ENCODE assay signal across 1 cellular context in the genomic region with DNA sequence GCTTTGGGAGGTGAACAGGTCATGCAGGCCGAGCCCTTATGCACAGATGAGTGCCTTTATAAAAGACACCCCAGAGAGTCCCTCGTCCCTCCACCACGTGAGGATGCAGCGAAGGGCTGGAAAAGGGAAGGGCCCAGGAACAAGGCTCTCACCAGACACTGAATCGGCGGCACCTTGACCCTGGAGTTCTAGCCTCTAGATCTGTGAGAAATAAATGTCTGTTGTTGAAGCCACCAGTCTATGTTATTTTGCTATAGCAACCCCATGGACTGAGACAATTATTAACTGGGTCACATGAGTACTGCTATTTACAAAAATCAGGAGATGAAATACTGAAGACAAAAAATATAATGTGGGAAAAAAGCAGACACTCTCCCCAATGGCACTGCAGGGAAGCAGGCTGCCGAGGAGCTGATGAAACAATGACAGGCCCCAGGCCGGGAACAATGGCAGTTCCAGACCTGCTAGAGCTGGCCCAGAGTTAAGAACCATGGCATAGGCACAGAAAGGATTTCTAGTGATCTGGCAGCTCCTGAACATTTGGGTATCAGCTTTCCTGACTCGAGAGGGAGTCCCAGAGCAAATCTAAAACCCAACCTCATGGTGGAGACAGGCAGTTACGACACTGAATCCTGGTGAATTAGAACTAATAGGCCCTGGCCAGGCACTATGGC.
TF ChIP-seq lines count a peak whose summit lies in the region.

No MANE protein-coding gene starts in this region.

TF ChIP-seq in HepG2, 621 proteins besides CTCF, POLR2A, EP300 and RAD21 (continued from another document):
- no peak for TF ChIP-seq GZF1 (CRISPR knock-in tag; IDR thresholded peaks at IDR 0.05)
- TF ChIP-seq AGO1 (IDR thresholded peaks at IDR 0.05; ENCODE audit: low read depth, low read length, poor library complexity, severe bottlenecking), result no peak
- no peak for TF ChIP-seq ZNF34 (CRISPR knock-in tag; IDR thresholded peaks at IDR 0.05; ENCODE audit: borderline replicate concordance)
- no peak for TF ChIP-seq ZNF431 (CRISPR knock-in tag; IDR thresholded peaks at IDR 0.05; ENCODE audit: borderline replicate concordance, low read depth)
- 0 out of 2 replicates have a peak, but pooled peaks have one; percentile 20 for TF ChIP-seq NFKBIZ (CRISPR knock-in tag; IDR thresholded peaks at IDR 0.05)
- TF ChIP-seq ZNF567 (CRISPR knock-in tag; IDR thresholded peaks at IDR 0.05; ENCODE audit: borderline replicate concordance), result no peak
- no peak for TF ChIP-seq NFIB (CRISPR knock-in tag; IDR thresholded peaks at IDR 0.05; ENCODE audit: borderline replicate concordance)
- TF ChIP-seq SKI (IDR thresholded peaks at IDR 0.05; ENCODE audit: partially characterized antibody), result peak; percentile 44
- TF ChIP-seq PHF21A (CRISPR knock-in tag; IDR thresholded peaks at IDR 0.05), result no peak
- TF ChIP-seq, protein P1, sequence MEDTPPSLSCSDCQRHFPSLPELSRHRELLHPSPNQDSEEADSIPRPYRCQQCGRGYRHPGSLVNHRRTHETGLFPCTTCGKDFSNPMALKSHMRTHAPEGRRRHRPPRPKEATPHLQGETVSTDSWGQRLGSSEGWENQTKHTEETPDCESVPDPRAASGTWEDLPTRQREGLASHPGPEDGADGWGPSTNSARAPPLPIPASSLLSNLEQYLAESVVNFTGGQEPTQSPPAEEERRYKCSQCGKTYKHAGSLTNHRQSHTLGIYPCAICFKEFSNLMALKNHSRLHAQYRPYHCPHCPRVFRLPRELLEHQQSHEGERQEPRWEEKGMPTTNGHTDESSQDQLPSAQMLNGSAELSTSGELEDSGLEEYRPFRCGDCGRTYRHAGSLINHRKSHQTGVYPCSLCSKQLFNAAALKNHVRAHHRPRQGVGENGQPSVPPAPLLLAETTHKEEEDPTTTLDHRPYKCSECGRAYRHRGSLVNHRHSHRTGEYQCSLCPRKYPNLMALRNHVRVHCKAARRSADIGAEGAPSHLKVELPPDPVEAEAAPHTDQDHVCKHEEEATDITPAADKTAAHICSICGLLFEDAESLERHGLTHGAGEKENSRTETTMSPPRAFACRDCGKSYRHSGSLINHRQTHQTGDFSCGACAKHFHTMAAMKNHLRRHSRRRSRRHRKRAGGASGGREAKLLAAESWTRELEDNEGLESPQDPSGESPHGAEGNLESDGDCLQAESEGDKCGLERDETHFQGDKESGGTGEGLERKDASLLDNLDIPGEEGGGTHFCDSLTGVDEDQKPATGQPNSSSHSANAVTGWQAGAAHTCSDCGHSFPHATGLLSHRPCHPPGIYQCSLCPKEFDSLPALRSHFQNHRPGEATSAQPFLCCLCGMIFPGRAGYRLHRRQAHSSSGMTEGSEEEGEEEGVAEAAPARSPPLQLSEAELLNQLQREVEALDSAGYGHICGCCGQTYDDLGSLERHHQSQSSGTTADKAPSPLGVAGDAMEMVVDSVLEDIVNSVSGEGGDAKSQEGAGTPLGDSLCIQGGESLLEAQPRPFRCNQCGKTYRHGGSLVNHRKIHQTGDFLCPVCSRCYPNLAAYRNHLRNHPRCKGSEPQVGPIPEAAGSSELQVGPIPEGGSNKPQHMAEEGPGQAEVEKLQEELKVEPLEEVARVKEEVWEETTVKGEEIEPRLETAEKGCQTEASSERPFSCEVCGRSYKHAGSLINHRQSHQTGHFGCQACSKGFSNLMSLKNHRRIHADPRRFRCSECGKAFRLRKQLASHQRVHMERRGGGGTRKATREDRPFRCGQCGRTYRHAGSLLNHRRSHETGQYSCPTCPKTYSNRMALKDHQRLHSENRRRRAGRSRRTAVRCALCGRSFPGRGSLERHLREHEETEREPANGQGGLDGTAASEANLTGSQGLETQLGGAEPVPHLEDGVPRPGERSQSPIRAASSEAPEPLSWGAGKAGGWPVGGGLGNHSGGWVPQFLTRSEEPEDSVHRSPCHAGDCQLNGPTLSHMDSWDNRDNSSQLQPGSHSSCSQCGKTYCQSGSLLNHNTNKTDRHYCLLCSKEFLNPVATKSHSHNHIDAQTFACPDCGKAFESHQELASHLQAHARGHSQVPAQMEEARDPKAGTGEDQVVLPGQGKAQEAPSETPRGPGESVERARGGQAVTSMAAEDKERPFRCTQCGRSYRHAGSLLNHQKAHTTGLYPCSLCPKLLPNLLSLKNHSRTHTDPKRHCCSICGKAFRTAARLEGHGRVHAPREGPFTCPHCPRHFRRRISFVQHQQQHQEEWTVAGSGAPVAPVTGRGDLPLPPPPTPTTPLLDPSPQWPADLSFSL (CRISPR knock-in tag; IDR thresholded peaks at IDR 0.05), result no peak
- peak; percentile 25; the same call in 1 of the 2 replicates for TF ChIP-seq SOX5 (CRISPR knock-in tag; IDR thresholded peaks at IDR 0.05; ENCODE audit: borderline replicate concordance)
- no peak for TF ChIP-seq HNRNPUL1 (IDR thresholded peaks at IDR 0.05; ENCODE audit: low read depth, low read length)
- no peak for TF ChIP-seq ZMAT3 (CRISPR knock-in tag; conservative IDR thresholded peaks at IDR 0.05)
- no peak for TF ChIP-seq ZSCAN25 (CRISPR knock-in tag; IDR thresholded peaks at IDR 0.05)
- no peak for TF ChIP-seq ZNF543 (CRISPR knock-in tag; IDR thresholded peaks at IDR 0.05)
- TF ChIP-seq GATAD2A (CRISPR knock-in tag; IDR thresholded peaks at IDR 0.05), result 0 out of 2 replicates have a peak, but pooled peaks have one; percentile 13
- TF ChIP-seq, protein P2, sequence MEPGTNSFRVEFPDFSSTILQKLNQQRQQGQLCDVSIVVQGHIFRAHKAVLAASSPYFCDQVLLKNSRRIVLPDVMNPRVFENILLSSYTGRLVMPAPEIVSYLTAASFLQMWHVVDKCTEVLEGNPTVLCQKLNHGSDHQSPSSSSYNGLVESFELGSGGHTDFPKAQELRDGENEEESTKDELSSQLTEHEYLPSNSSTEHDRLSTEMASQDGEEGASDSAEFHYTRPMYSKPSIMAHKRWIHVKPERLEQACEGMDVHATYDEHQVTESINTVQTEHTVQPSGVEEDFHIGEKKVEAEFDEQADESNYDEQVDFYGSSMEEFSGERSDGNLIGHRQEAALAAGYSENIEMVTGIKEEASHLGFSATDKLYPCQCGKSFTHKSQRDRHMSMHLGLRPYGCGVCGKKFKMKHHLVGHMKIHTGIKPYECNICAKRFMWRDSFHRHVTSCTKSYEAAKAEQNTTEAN (CRISPR knock-in tag; conservative IDR thresholded peaks at IDR 0.05), result no peak
- TF ChIP-seq, protein P3, sequence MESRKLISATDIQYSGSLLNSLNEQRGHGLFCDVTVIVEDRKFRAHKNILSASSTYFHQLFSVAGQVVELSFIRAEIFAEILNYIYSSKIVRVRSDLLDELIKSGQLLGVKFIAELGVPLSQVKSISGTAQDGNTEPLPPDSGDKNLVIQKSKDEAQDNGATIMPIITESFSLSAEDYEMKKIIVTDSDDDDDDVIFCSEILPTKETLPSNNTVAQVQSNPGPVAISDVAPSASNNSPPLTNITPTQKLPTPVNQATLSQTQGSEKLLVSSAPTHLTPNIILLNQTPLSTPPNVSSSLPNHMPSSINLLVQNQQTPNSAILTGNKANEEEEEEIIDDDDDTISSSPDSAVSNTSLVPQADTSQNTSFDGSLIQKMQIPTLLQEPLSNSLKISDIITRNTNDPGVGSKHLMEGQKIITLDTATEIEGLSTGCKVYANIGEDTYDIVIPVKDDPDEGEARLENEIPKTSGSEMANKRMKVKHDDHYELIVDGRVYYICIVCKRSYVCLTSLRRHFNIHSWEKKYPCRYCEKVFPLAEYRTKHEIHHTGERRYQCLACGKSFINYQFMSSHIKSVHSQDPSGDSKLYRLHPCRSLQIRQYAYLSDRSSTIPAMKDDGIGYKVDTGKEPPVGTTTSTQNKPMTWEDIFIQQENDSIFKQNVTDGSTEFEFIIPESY (CRISPR knock-in tag; IDR thresholded peaks at IDR 0.05), result no peak
- TF ChIP-seq, protein P4, sequence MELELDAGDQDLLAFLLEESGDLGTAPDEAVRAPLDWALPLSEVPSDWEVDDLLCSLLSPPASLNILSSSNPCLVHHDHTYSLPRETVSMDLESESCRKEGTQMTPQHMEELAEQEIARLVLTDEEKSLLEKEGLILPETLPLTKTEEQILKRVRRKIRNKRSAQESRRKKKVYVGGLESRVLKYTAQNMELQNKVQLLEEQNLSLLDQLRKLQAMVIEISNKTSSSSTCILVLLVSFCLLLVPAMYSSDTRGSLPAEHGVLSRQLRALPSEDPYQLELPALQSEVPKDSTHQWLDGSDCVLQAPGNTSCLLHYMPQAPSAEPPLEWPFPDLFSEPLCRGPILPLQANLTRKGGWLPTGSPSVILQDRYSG (CRISPR knock-in tag; IDR thresholded peaks at IDR 0.05), result no peak
- TF ChIP-seq MAZ (IDR thresholded peaks at IDR 0.05; ENCODE audit: borderline replicate concordance, low read depth, low read length), result no peak
- no peak for TF ChIP-seq MAZ (CRISPR knock-in tag; IDR thresholded peaks at IDR 0.05; ENCODE audit: low read depth)
TF ChIP-seq in HepG2: peak in this region for 15.
